ENCODE assay signal across 27 cellular contexts in genomic region chr5:155773680-155774079, GRCh38.
A peak's percentile ranks its signal among the peaks of the same experiment; 100 is the strongest.
DNase-seq lines count a peak whose midpoint lies in the region; ATAC-seq, FAIRE-seq and TF ChIP-seq lines count a peak whose summit lies in the region.
"Had no signal": no experiment of that assay in that cellular context is flagged by ENCODE, and none has a peak within 500 bp of the region (broad histone marks: within the 10 kb centered on the region; RNA-seq: fewer than 3 reads in every experiment).

No MANE protein-coding gene starts in this region.

- POLR2A ChIA-PET in WTC11 (lab: Charles Lee) = no interaction called here

- intact Hi-C loops in kidney (cut with DNase I) = no loop called here

- H3K27ac ChIP-seq in kidney (ENCODE audit: low read depth in 2 of 2, low read length in 2 of 2) = no peak overlapping the region
- H3K27ac ChIP-seq: adrenal gland, left ventricle myocardium inferior, right lobe of liver, RWPE1, tibial nerve had no signal

- TF ChIP-seq POLR2A in GM12892 (IDR thresholded peaks at IDR 0.05; ENCODE audit: low read depth, low read length) = no peak

- no peaks in the 10 kb centered on the region for H3K27me3 Mint-ChIP-seq in WTC11 (ENCODE audit: low read depth)
- H3K27me3 Mint-ChIP-seq: dendritic cell treated with granulocyte-macrophage colony-stimulating factor and Interleukin-4, amounts not matched to agents 40 ng/mL and 50 ng/mL, for 4 days had no signal

- H3K9me3 ChIP-seq in kidney (ENCODE audit: control insufficient read depth in 1 of 2, low read length in 2 of 2) = no peaks in the 10 kb centered on the region
- H3K9me3 ChIP-seq: adrenal gland, left ventricle myocardium inferior, right lobe of liver, tibial nerve had no signal

- H3K27ac Mint-ChIP-seq in WTC11 = 0 out of 2 replicates have a peak overlapping the region, but pooled peaks have one; percentile 34
- H3K27ac Mint-ChIP-seq: dendritic cell treated with granulocyte-macrophage colony-stimulating factor and Interleukin-4, amounts not matched to agents 40 ng/mL and 50 ng/mL, for 4 days; endodermal cell; GM23338 had no signal

- H3K4me1 ChIP-seq in kidney (ENCODE audit: control insufficient read depth in 1 of 2, insufficient read depth in 1 of 2, low read depth in 1 of 2, low read length in 2 of 2) = no peaks in the 10 kb centered on the region
- H3K4me1 ChIP-seq: adrenal gland, left ventricle myocardium inferior, right lobe of liver, tibial nerve had no signal

- no peak for TF ChIP-seq CTCF in WTC11 (IDR thresholded peaks at IDR 0.05)
- TF ChIP-seq CTCF in kidney (IDR thresholded peaks at IDR 0.05; ENCODE audit: borderline replicate concordance, extremely low read depth, insufficient read depth) = no peak

- no peak overlapping the region for H3K4me3 ChIP-seq in kidney (ENCODE audit: low read length in 2 of 2)
- H3K4me3 ChIP-seq: adrenal gland, GM23338, left ventricle myocardium inferior, right lobe of liver, tibial nerve had no signal

- peak; percentile 18 for DNase-seq in AG20443 (ENCODE audit: low spot score)
- DNase-seq in GM12892 (ENCODE audit: insufficient read length) = no peak
- DNase-seq in WTC11 (ENCODE audit: low spot score) = no peak
- DNase-seq in kidney = peak; percentile 49
- no peak for DNase-seq in NCI-H146 (lab: John Stamatoyannopoulos, UW)
- DNase-seq in C1 segment of cervical spinal cord (lab: John Stamatoyannopoulos, UW) = no peak
- no peak for DNase-seq in putamen (ENCODE audit: low spot score)
- DNase-seq: activated CD4-positive, CD25-positive, alpha-beta regulatory T cell; activated effector memory CD4-positive, alpha-beta T cell treated with anti-CD3 and anti-CD28 coated beads, Interleukin-2, amount 50 U/mL, for 16 hours; activated T-cell treated with anti-CD3 and anti-CD28 coated beads, Interleukin-2, amount 50 U/mL, for 1 hour; adrenal gland; central memory CD4-positive, alpha-beta T cell; COR-L47; endodermal cell; KBM-7; left ventricle myocardium inferior; mesenchymal stem cell; NCI-H1092 treated with DMSO at 0.1 percent for 48 hours; NCI-H187 treated with DMSO at 0.1 percent for 48 hours; NCI-H2171; right lobe of liver had no signal

- CTCF ChIA-PET in WTC11 (lab: Charles Lee) = no interaction called here

- no peaks in the 10 kb centered on the region for H3K36me3 ChIP-seq in kidney (ENCODE audit: control insufficient read depth in 1 of 2, insufficient read depth in 2 of 2, low read length in 2 of 2)
- H3K36me3 ChIP-seq: adrenal gland, left ventricle myocardium inferior, right lobe of liver, tibial nerve had no signal

- H3K9me3 Mint-ChIP-seq in WTC11 = peaks cover 16% of the 10 kb centered on the region

- H3K9ac ChIP-seq in kidney (ENCODE audit: low read length in 2 of 2) = no peak overlapping the region

- H3K36me3 Mint-ChIP-seq in WTC11 = peaks cover 13% of the 10 kb centered on the region

- FAIRE-seq in GM12892 (lab: Jason Lieb, UNC) (peak; percentile 60), kidney (lab: Jason Lieb, UNC) (no peak)
- FAIRE-seq: HTR-8/SVneo, islet of Langerhans had no signal

- ATAC-seq in WTC11 = no peak
- ATAC-seq: GM23338 had no signal

- peaks cover 29% of the 10 kb centered on the region for H3K4me1 Mint-ChIP-seq in WTC11
- H3K4me1 Mint-ChIP-seq: endodermal cell had no signal

- H3K4me3 Mint-ChIP-seq in WTC11 = no peak overlapping the region
- H3K4me3 Mint-ChIP-seq: dendritic cell treated with granulocyte-macrophage colony-stimulating factor and Interleukin-4, amounts not matched to agents 40 ng/mL and 50 ng/mL, for 4 days; endodermal cell; GM23338 had no signal

TF ChIP-seq in WTC11, 78 proteins besides CTCF, POLR2A, EP300 and RAD21:
- TF ChIP-seq IRF2 (CRISPR knock-in tag; IDR thresholded peaks at IDR 0.05; ENCODE audit: borderline replicate concordance, low read depth) (no peak), ZNF121 (CRISPR knock-in tag; IDR thresholded peaks at IDR 0.05) (no peak), ATF3 (CRISPR knock-in tag; conservative IDR thresholded peaks at IDR 0.05) (no peak), TEAD4 (CRISPR knock-in tag; IDR thresholded peaks at IDR 0.05) (no peak), ESRRA (CRISPR knock-in tag; IDR thresholded peaks at IDR 0.05; ENCODE audit: borderline replicate concordance) (no peak), KAT7 (CRISPR knock-in tag; IDR thresholded peaks at IDR 0.05; ENCODE audit: borderline replicate concordance) (no peak), NR3C1 (CRISPR knock-in tag; conservative IDR thresholded peaks at IDR 0.05; ENCODE audit: low read depth) (no peak), ZNF138 (CRISPR knock-in tag; conservative IDR thresholded peaks at IDR 0.05) (no peak)
- TF ChIP-seq, protein P1, sequence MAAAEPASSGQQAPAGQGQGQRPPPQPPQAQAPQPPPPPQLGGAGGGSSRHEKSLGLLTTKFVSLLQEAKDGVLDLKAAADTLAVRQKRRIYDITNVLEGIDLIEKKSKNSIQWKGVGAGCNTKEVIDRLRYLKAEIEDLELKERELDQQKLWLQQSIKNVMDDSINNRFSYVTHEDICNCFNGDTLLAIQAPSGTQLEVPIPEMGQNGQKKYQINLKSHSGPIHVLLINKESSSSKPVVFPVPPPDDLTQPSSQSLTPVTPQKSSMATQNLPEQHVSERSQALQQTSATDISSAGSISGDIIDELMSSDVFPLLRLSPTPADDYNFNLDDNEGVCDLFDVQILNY (CRISPR knock-in tag; IDR thresholded peaks at IDR 0.05) = no peak

Comparison
In these comparisons a context has a peak if more than half of its experiments do, and no peak if none do; other contexts are left out.
1. DNase-seq: peak in AG20443 (single experiment) and kidney (single experiment); none in GM12892 (single experiment), WTC11 (single experiment), NCI-H146 (single experiment), C1 segment of cervical spinal cord (0 of 14) and putamen (single experiment).